ENCODE assay signal across 34 cellular contexts in genomic region chr18:47480166-47480565, GRCh38.
"Had no signal": no experiment of that assay in that cellular context is flagged by ENCODE, and none has a peak within 500 bp of the region (broad histone marks: within the 10 kb centered on the region; RNA-seq: fewer than 3 reads in every experiment).

No MANE protein-coding gene starts in this region.

- H3K4me3 ChIP-seq: MG63 had no signal

- DNase-seq: Karpas-422, Kasumi-1, KG1, MG63, MM.1S, MV-4-11, NCI-H1048, NCI-H1092 treated with DMSO at 0.1 percent for 48 hours, NCI-H1105, NCI-H1105 treated with DMSO at 0.1 percent for 48 hours, NCI-H1417, NCI-H1417 treated with DMSO at 0.1 percent for 48 hours, NCI-H1436, NCI-H1436 treated with DMSO at 0.1 percent for 48 hours, NCI-H146, NCI-H1694, NCI-H1694 treated with DMSO at 0.1 percent for 48 hours, NCI-H187, NCI-H187 treated with DMSO at 0.1 percent for 48 hours, NCI-H1930, NCI-H2029, NCI-H2029 treated with DMSO at 0.1 percent for 48 hours, NCI-H2081, NCI-H2081 treated with DMSO at 0.1 percent for 48 hours, NCI-H2107, NCI-H2171, NCI-H2171 treated with DMSO at 0.1 percent for 48 hours, NCI-H2227 treated with DMSO at 0.1 percent for 48 hours, NCI-H226, NCI-H345, NCI-H446 treated with DMSO at 0.1 percent for 48 hours, NCI-H510A, NCI-H510A treated with DMSO at 0.1 percent for 48 hours had no signal

- H3K27ac ChIP-seq: KMS-11 had no signal
